In the genomic region with DNA sequence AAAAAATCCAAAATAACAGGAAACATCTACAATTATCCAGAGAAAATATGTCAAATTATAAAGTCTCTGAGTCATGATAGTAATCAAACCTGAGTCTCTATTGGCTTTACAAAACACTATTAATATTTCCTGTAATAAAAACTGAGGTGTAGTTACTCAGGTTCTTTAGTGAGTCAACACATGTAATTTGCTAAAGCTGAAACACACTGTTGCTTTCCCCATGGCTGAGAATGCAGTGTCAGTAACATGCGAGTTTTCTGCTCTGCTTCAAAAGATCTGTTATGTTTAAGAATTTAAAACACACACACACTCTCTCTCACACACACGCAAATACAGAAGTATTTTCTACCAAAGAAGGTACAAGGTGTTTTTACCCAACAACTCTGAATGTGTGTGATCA, we compare ENCODE assay signal across 19 cellular contexts. TPM values are rescaled to one million over a fixed set of nuclear protein-coding genes. Genes with fewer than 3 reads are reported as not detected.
DNase-seq lines count a peak whose midpoint lies in the region; FAIRE-seq and TF ChIP-seq lines count a peak whose summit lies in the region.
"Had no signal": no experiment of that assay in that cellular context is flagged by ENCODE, and none has a peak within 500 bp of the region (broad histone marks: within the 10 kb centered on the region; RNA-seq: fewer than 3 reads in every experiment).

No MANE protein-coding gene starts in this region.

- H3K9me1 ChIP-seq in keratinocyte (ENCODE audit: control insufficient read depth, extremely low read depth, insufficient read depth, low read length): no peaks in the 10 kb centered on the region

- H3K9ac ChIP-seq in keratinocyte (ENCODE audit: control insufficient read depth, extremely low read depth, insufficient read depth, low read length): peak overlapping the region; percentile 73

- intact Hi-C loops in thyroid gland (cut with DNase I): no loop called here
- intact Hi-C loops in head of caudate nucleus (cut with DNase I): no loop called here

- H3K9me3 ChIP-seq in keratinocyte (ENCODE audit: control insufficient read depth, low read depth, low read length) (no peaks in the 10 kb centered on the region), thyroid gland (no peaks in the 10 kb centered on the region)

- H3K27me3 ChIP-seq in keratinocyte (ENCODE audit: control insufficient read depth, extremely low read depth, insufficient read depth, low read length): no peaks in the 10 kb centered on the region
- no peaks in the 10 kb centered on the region for H3K27me3 ChIP-seq in thyroid gland

- H3K36me3 ChIP-seq in keratinocyte (ENCODE audit: control insufficient read depth in 2 of 2, extremely low read depth in 1 of 2, insufficient read depth in 2 of 2, low read length in 2 of 2): no peaks in the 10 kb centered on the region
- H3K36me3 ChIP-seq in thyroid gland: no peaks in the 10 kb centered on the region

- WGBS in thyroid gland, 2 donors: 36 to 53% methylated on average over 2 of the region's 2 CpGs

- peak; percentile 76 for FAIRE-seq in keratinocyte (lab: Jason Lieb, UNC)
- FAIRE-seq: GM12878, H1 had no signal

- dilution Hi-C loops in keratinocyte (cut with MboI; ENCODE audit: extremely low pct_ligation_motif_present, low sequenced_read_pairs): no loop called here

- no peaks in the 10 kb centered on the region for H4K20me1 ChIP-seq in keratinocyte (ENCODE audit: control insufficient read depth, extremely low read depth, insufficient read depth, low read length)

- TF ChIP-seq POLR2A in thyroid gland (IDR thresholded peaks at IDR 0.05): peak in 1 of 2 donors; percentile 51

- peak overlapping the region; percentile 74 for H3K27ac ChIP-seq in VCaP
- peak overlapping the region; percentile 97 for H3K27ac ChIP-seq in keratinocyte (ENCODE audit: control insufficient read depth, insufficient read depth, low read length)
- H3K27ac ChIP-seq in thyroid gland: peak overlapping the region; percentile 64 to 96 (median 89)
- H3K27ac ChIP-seq: 22Rv1 had no signal

- H3K4me3 ChIP-seq in keratinocyte (ENCODE audit: control insufficient read depth in 2 of 3, extremely low read depth in 1 of 3, insufficient read depth in 2 of 3, low read depth in 1 of 3, low read length in 3 of 3) (peak overlapping the region in 2 of 3 experiments; percentile 43 to 47), thyroid gland (replicated peaks in 1 of 3) (no peak overlapping the region)
- H3K4me3 ChIP-seq: GM12878 had no signal

- TF ChIP-seq CTCF in VCaP (conservative IDR thresholded peaks at IDR 0.05): no peak
- no peak for TF ChIP-seq CTCF in keratinocyte (optimal IDR thresholded peaks at IDR 0.05 in 1 of 3, IDR thresholded peaks at IDR 0.05 in 1 of 3, conservative IDR thresholded peaks at IDR 0.05 in 1 of 3; ENCODE audit: extremely low read depth in 1 of 3, insufficient read depth in 2 of 3, low read length in 3 of 3)
- no peak for TF ChIP-seq CTCF in thyroid gland (IDR thresholded peaks at IDR 0.05)

- H3K4me2 ChIP-seq in keratinocyte (ENCODE audit: control insufficient read depth, extremely low read depth, insufficient read depth, low read depth, low read length): peak overlapping the region; percentile 87

- DNase-seq in DMS 273 (lab: John Stamatoyannopoulos, UW; ENCODE audit: unreplicated experiment): peak; percentile 16
- DNase-seq in DMS 273 treated with DMSO at 0.1 percent for 48 hours (lab: John Stamatoyannopoulos, UW): no peak
- no peak for DNase-seq in keratinocyte (ENCODE audit: low read depth, low spot score)
- DNase-seq in thyroid gland: no peak
- DNase-seq in activated T-cell treated with anti-CD3 and anti-CD28 coated beads, Interleukin-2, amount 50 U/mL, for 48 hours: no peak
- no peak for DNase-seq in amygdala (lab: John Stamatoyannopoulos, UW)
- no peak for DNase-seq in head of caudate nucleus
- DNase-seq: activated B cell treated with CpG ODN at 0.5 μM for 24 hours; activated CD8-positive, alpha-beta memory T cell treated with anti-CD3 and anti-CD28 coated beads, Interleukin-2, amount 10 ng/mL, durations not matched to agents 7 days and 5 days; activated naive CD4-positive, alpha-beta T cell; effector memory CD4-positive, alpha-beta T cell; naive B cell; NCI-H1694 treated with DMSO at 0.1 percent for 48 hours; OCI-M1; SW 1271 had no signal

- peaks cover 78% of the 10 kb centered on the region for H3K4me1 ChIP-seq in keratinocyte (ENCODE audit: control insufficient read depth, extremely low read depth, insufficient read depth, low read length)
- peaks cover 53 to 68% of the 10 kb centered on the region in 2 donors for H3K4me1 ChIP-seq in thyroid gland

- peaks cover 1% of the 10 kb centered on the region for H3K79me2 ChIP-seq in keratinocyte (ENCODE audit: control insufficient read depth, insufficient read depth, low read length)

- no peak overlapping the region for H2AFZ ChIP-seq in keratinocyte (ENCODE audit: control insufficient read depth, low read length)

RNA-seq across cellular contexts. Expression of gene ATXN1, which starts 38.6 kb away (rescaled TPM):
- polyA plus RNA-seq in keratinocyte: 9.4 to 9.7 TPM (median 9.4 TPM) in 3 replicates
- 6.3 TPM for polyA plus RNA-seq in keratinocyte (2011; ENCODE audit: low read depth)
- polyA plus RNA-seq in keratinocyte (2011; cell fraction: cytosol; rRNA removed): 7.3 and 7.5 TPM in 2 replicates
- polyA plus RNA-seq in keratinocyte (2011; cell fraction: nucleus; rRNA removed): 19.2 and 21.1 TPM in 2 replicates
- polyA plus RNA-seq in keratinocyte (2012; ENCODE audit: low replicate concordance): 8.8 and 11.5 TPM in 2 replicates
- 13.2 to 34.1 TPM (median 23.4 TPM) in 3 replicates for polyA minus RNA-seq in keratinocyte
- polyA minus RNA-seq in keratinocyte (2011; cell fraction: cytosol; rRNA and poly(A)+ RNA removed): 8.1 TPM
- 31.4 and 46.3 TPM in 2 replicates for polyA minus RNA-seq in keratinocyte (2011; cell fraction: nucleus; rRNA and poly(A)+ RNA removed)
- total RNA-seq in thyroid gland: 10 to 100 TPM; 62.1 to 88.1 (median 83.0) TPM

Comparison
In these comparisons a context has a peak if more than half of its experiments do, and no peak if none do; other contexts are left out.
1. H3K4me3 ChIP-seq: peak in keratinocyte (2 of 3); none in thyroid gland (0 of 3).
2. Peak in every context shown above with its lines, with median percentiles within 50 percentile points of each other: H3K27ac ChIP-seq.